In genomic region chr7:78683566-78683965, GRCh38 we compare ENCODE assay signal across 13 cellular contexts.
DNase-seq lines count a peak whose midpoint lies in the region; ATAC-seq and TF ChIP-seq lines count a peak whose summit lies in the region.
"Had no signal": no experiment of that assay in that cellular context is flagged by ENCODE, and none has a peak within 500 bp of the region (broad histone marks: within the 10 kb centered on the region; RNA-seq: fewer than 3 reads in every experiment).

No MANE protein-coding gene starts in this region.

- no peak overlapping the region for H3K4me3 Mint-ChIP-seq in glutamatergic neuron (ENCODE audit: unreplicated experiment)
- no peak overlapping the region for H3K4me3 Mint-ChIP-seq in T-cell
- H3K4me3 Mint-ChIP-seq: CD4-positive, alpha-beta memory T cell; HFFc6 had no signal

- peak; percentile 2 for DNase-seq in COLO829 (ENCODE audit: low spot score)
- peak; percentile 47 for DNase-seq in NCI-H69 (lab: John Stamatoyannopoulos, UW)
- DNase-seq in glutamatergic neuron, result no peak
- DNase-seq in T-cell, result no peak
- no peak for DNase-seq in HPDE6-E6E7 (ENCODE audit: extremely low spot score)
- no peak for DNase-seq in stimulated activated CD4-positive, alpha-beta T cell treated with anti-CD3 and anti-CD28 coated beads, Interleukin-4, amount 100 ng/mL, for 24 hours
- DNase-seq: C1 segment of cervical spinal cord; Caco-2; CD4-positive, alpha-beta memory T cell; DMS153; DND-41; GOT3; HFFc6 had no signal

- POLR2A ChIA-PET in T-cell (lab: Charles Lee), result no interaction called here

- peaks cover 20% of the 10 kb centered on the region for H3K4me1 Mint-ChIP-seq in glutamatergic neuron (ENCODE audit: low read depth, unreplicated experiment)
- no peaks in the 10 kb centered on the region for H3K4me1 Mint-ChIP-seq in T-cell
- H3K4me1 Mint-ChIP-seq: CD4-positive, alpha-beta memory T cell had no signal

- H3K27ac Mint-ChIP-seq in glutamatergic neuron (ENCODE audit: unreplicated experiment) (peak overlapping the region; percentile 11), T-cell (no peak overlapping the region)
- H3K27ac Mint-ChIP-seq: CD4-positive, alpha-beta memory T cell; HFFc6 had no signal

- no peaks in the 10 kb centered on the region for H3K36me3 Mint-ChIP-seq in glutamatergic neuron (ENCODE audit: unreplicated experiment)
- no peaks in the 10 kb centered on the region for H3K36me3 Mint-ChIP-seq in T-cell
- H3K36me3 Mint-ChIP-seq: CD4-positive, alpha-beta memory T cell had no signal

- ATAC-seq in T-cell (replicated peaks in 1 of 4), result no peak

- H3K9me3 Mint-ChIP-seq in glutamatergic neuron (ENCODE audit: unreplicated experiment) (no peaks in the 10 kb centered on the region), T-cell (peaks cover 3 to 9% (median 4%) of the 10 kb centered on the region in 3 donors)
- H3K9me3 Mint-ChIP-seq: HFFc6 had no signal

- H3K27me3 Mint-ChIP-seq in glutamatergic neuron (ENCODE audit: unreplicated experiment) (no peaks in the 10 kb centered on the region), T-cell (no peaks in the 10 kb centered on the region)
- H3K27me3 Mint-ChIP-seq: CD4-positive, alpha-beta memory T cell had no signal

- TF ChIP-seq CTCF in glutamatergic neuron (IDR thresholded peaks at IDR 0.05; ENCODE audit: partially characterized antibody, unreplicated experiment), result no peak

- CTCF ChIA-PET in T-cell (lab: Charles Lee), result no interaction called here

Comparison
In these comparisons a context has a peak if more than half of its experiments do, and no peak if none do; other contexts are left out.
1. DNase-seq: peak in COLO829 (single experiment) and NCI-H69 (single experiment); none in glutamatergic neuron (single experiment), T-cell (0 of 34), HPDE6-E6E7 (single experiment) and stimulated activated CD4-positive, alpha-beta T cell treated with anti-CD3 and anti-CD28 coated beads, Interleukin-4, amount 100 ng/mL, for 24 hours (single experiment).